In genomic region chr21:45543710-45544448, GRCh38 we compare ENCODE assay signal across 10 cellular contexts. TPM values are rescaled to one million over a fixed set of nuclear protein-coding genes. Genes with fewer than 3 reads are reported as not detected.
DNase-seq lines count a peak whose midpoint lies in the region; TF ChIP-seq lines count a peak whose summit lies in the region.
"Had no signal": no experiment of that assay in that cellular context is flagged by ENCODE, and none has a peak within 500 bp of the region (broad histone marks: within the 10 kb centered on the region; RNA-seq: fewer than 3 reads in every experiment).

No MANE protein-coding gene starts in this region.

- H3K4me1 Mint-ChIP-seq in CD8-positive, alpha-beta memory T cell = peaks cover 6 to 17% (median 10%) of the 10 kb centered on the region in 3 donors
- no peaks in the 10 kb centered on the region for H3K4me1 Mint-ChIP-seq in chondrocyte (ENCODE audit: low read depth)
- H3K4me1 Mint-ChIP-seq in neural progenitor cell = peaks cover 17% of the 10 kb centered on the region

- H3K27ac ChIP-seq in CD8-positive, alpha-beta memory T cell (ENCODE audit: low read depth, low read length) = no peak overlapping the region
- H3K27ac ChIP-seq in Peyer's patch (peak overlapping the region in 1 of 4 donors; percentile 0), neural progenitor cell (no peak overlapping the region), hepatocyte (no peak overlapping the region)

- no peaks in the 10 kb centered on the region for H3K27me3 Mint-ChIP-seq in CD8-positive, alpha-beta memory T cell
- H3K27me3 Mint-ChIP-seq in chondrocyte (ENCODE audit: low read depth) = no peaks in the 10 kb centered on the region
- peaks cover 9% of the 10 kb centered on the region for H3K27me3 Mint-ChIP-seq in neural progenitor cell (ENCODE audit: insufficient read depth, low read depth)

- H3K4me3 Mint-ChIP-seq in CD8-positive, alpha-beta memory T cell = peak overlapping the region; percentile 41 to 88 (median 66)
- H3K4me3 Mint-ChIP-seq in chondrocyte (ENCODE audit: unreplicated experiment) (peak overlapping the region; percentile 33), neural progenitor cell (peak overlapping the region; percentile 84)

- peaks cover 10% of the 10 kb centered on the region for H3K4me1 ChIP-seq in CD8-positive, alpha-beta memory T cell (ENCODE audit: insufficient read depth, low read length)
- H3K4me1 ChIP-seq in Peyer's patch = peaks cover 0 to 24% (median 14%) of the 10 kb centered on the region in 4 donors
- H3K4me1 ChIP-seq in neural progenitor cell = peaks cover 22% of the 10 kb centered on the region
- H3K4me1 ChIP-seq in hepatocyte (ENCODE audit: insufficient read depth) = peaks cover 9% of the 10 kb centered on the region

- peak in 2 of 5 donors; percentile 0 to 44 for DNase-seq in CD8-positive, alpha-beta memory T cell
- DNase-seq in Peyer's patch (peak; percentile 15 to 47 (median 44)), chondrocyte (ENCODE audit: low spot score) (peak; percentile 89), neural progenitor cell (ENCODE audit: low spot score) (no peak), amygdala (lab: John Stamatoyannopoulos, UW) (no peak), LoVo (ENCODE audit: low spot score) (no peak), hepatocyte (ENCODE audit: low spot score) (no peak)
- no peak for DNase-seq in stimulated activated naive CD4-positive, alpha-beta T cell treated with Interleukin-2 at 50 U/mL for 16 hours (lab: John Stamatoyannopoulos, UW)
- DNase-seq: DMS79 treated with DMSO at 0.1 percent for 48 hours, NCI-H2107 had no signal

- H3K9me3 ChIP-seq in CD8-positive, alpha-beta memory T cell (ENCODE audit: low read length) = no peaks in the 10 kb centered on the region
- H3K9me3 ChIP-seq in Peyer's patch (no peaks in the 10 kb centered on the region), neural progenitor cell (ENCODE audit: low read depth) (no peaks in the 10 kb centered on the region), hepatocyte (ENCODE audit: low read depth) (no peaks in the 10 kb centered on the region)

- H3K9ac ChIP-seq in neural progenitor cell = no peak overlapping the region

- H4K20me1 ChIP-seq in neural progenitor cell (ENCODE audit: low read depth) = peaks cover 21% of the 10 kb centered on the region
- H4K20me1 ChIP-seq in hepatocyte (ENCODE audit: insufficient read depth, poor library complexity, severe bottlenecking) = no peaks in the 10 kb centered on the region

- WGBS in hepatocyte (ENCODE audit: low lambda C conversion rate, missing lambda C conversion rate) = 90% methylated on average over 17 of the region's 23 CpGs

- H3K27ac Mint-ChIP-seq in CD8-positive, alpha-beta memory T cell = peak overlapping the region in 3 of 8 donors; percentile 9 to 68 (median 9)
- no peak overlapping the region for H3K27ac Mint-ChIP-seq in chondrocyte (ENCODE audit: unreplicated experiment)
- no peak overlapping the region for H3K27ac Mint-ChIP-seq in neural progenitor cell

- no peak for TF ChIP-seq POLR2A in Peyer's patch (IDR thresholded peaks at IDR 0.05)

- TF ChIP-seq CTCF in Peyer's patch (IDR thresholded peaks at IDR 0.05) (no peak), chondrocyte (IDR thresholded peaks at IDR 0.05) (no peak), neural progenitor cell (IDR thresholded peaks at IDR 0.05) (no peak), hepatocyte (IDR thresholded peaks at IDR 0.05; ENCODE audit: poor library complexity) (no peak)

- H3K79me2 ChIP-seq in neural progenitor cell (ENCODE audit: low read depth) (peaks cover 24% of the 10 kb centered on the region), hepatocyte (no peaks in the 10 kb centered on the region)

- no peak overlapping the region for H3K4me3 ChIP-seq in CD8-positive, alpha-beta memory T cell (ENCODE audit: low read length)
- no peak overlapping the region for H3K4me3 ChIP-seq in Peyer's patch
- no peak overlapping the region for H3K4me3 ChIP-seq in neural progenitor cell
- H3K4me3 ChIP-seq in hepatocyte = no peak overlapping the region

- H3K4me2 ChIP-seq in neural progenitor cell = no peak overlapping the region
- no peak overlapping the region for H3K4me2 ChIP-seq in hepatocyte

- CTCF ChIA-PET in CD8-positive, alpha-beta memory T cell (lab: Charles Lee) = no interaction called here

- no peaks in the 10 kb centered on the region for H3K27me3 ChIP-seq in CD8-positive, alpha-beta memory T cell (ENCODE audit: insufficient read depth, low read length, poor library complexity, severe bottlenecking)
- H3K27me3 ChIP-seq in Peyer's patch (no peaks in the 10 kb centered on the region), neural progenitor cell (no peaks in the 10 kb centered on the region), hepatocyte (no peaks in the 10 kb centered on the region)

- H3F3A ChIP-seq in neural progenitor cell (ENCODE audit: low read depth) = no peaks in the 10 kb centered on the region

- H3K9me3 Mint-ChIP-seq in CD8-positive, alpha-beta memory T cell = no peaks in the 10 kb centered on the region
- H3K9me3 Mint-ChIP-seq in chondrocyte (ENCODE audit: low read depth) (no peaks in the 10 kb centered on the region), neural progenitor cell (no peaks in the 10 kb centered on the region)

- H2AFZ ChIP-seq in neural progenitor cell (replicated peaks) = no peak overlapping the region
- H2AFZ ChIP-seq in hepatocyte = no peak overlapping the region

- POLR2A ChIA-PET in CD8-positive, alpha-beta memory T cell (lab: Charles Lee) = no interaction called here

- H3K36me3 ChIP-seq in CD8-positive, alpha-beta memory T cell (ENCODE audit: insufficient read depth, low read length) = no peaks in the 10 kb centered on the region
- H3K36me3 ChIP-seq in Peyer's patch (no peaks in the 10 kb centered on the region), neural progenitor cell (no peaks in the 10 kb centered on the region), hepatocyte (replicated peaks; ENCODE audit: insufficient read depth, low read depth) (no peaks in the 10 kb centered on the region)

- no peaks in the 10 kb centered on the region for H3K9me2 ChIP-seq in hepatocyte (replicated peaks; ENCODE audit: insufficient read depth)

- H3K36me3 Mint-ChIP-seq in CD8-positive, alpha-beta memory T cell = no peaks in the 10 kb centered on the region
- H3K36me3 Mint-ChIP-seq in chondrocyte (ENCODE audit: low read depth) (no peaks in the 10 kb centered on the region), neural progenitor cell (no peaks in the 10 kb centered on the region)

RNA-seq across cellular contexts. Expression of gene SLC19A1, which starts 1.6 kb away (rescaled TPM):
- total RNA-seq in CD8-positive, alpha-beta memory T cell = 10 to 100 TPM; 55.7 to 66.8 TPM
- polyA plus RNA-seq in CD8-positive, alpha-beta memory T cell = 7.0 TPM
- total RNA-seq in Peyer's patch (10 to 100 TPM; 10.7 to 70.8 (median 30.5) TPM), chondrocyte (6.5 to 12.7 TPM (median 7.8 TPM) in 3 replicates), neural progenitor cell (ENCODE audit: low replicate concordance) (7.7 and 17.3 TPM in 2 replicates), hepatocyte (4.0 and 7.7 TPM in 2 replicates)
- polyA plus RNA-seq in hepatocyte = 16.1 and 24.8 TPM in 2 replicates

Comparison
In these comparisons a context has a peak if more than half of its experiments do, and no peak if none do; other contexts are left out.
1. DNase-seq: peak in Peyer's patch (3 of 3) and chondrocyte (single experiment); none in neural progenitor cell (single experiment), amygdala (0 of 56), stimulated activated naive CD4-positive, alpha-beta T cell treated with Interleukin-2 at 50 U/mL for 16 hours (single experiment), LoVo (single experiment) and hepatocyte (single experiment).
2. H3K4me3 Mint-ChIP-seq: peak in every context shown above with its lines; median percentile 84 in neural progenitor cell; 66 in CD8-positive, alpha-beta memory T cell; 33 in chondrocyte.